ENCODE assay signal across 9 cellular contexts in genomic region chr1:6419803-6420593, GRCh38. TPM values are rescaled to one million over a fixed set of nuclear protein-coding genes. Genes with fewer than 3 reads are reported as not detected.
A peak's percentile ranks its signal among the peaks of the same experiment; 100 is the strongest.
DNase-seq lines count a peak whose midpoint lies in the region; ATAC-seq and TF ChIP-seq lines count a peak whose summit lies in the region.
"Had no signal": no experiment of that assay in that cellular context is flagged by ENCODE, and none has a peak within 500 bp of the region (broad histone marks: within the 10 kb centered on the region; RNA-seq: fewer than 3 reads in every experiment).

Gene HES2, minus strand, starts transcription at chr1:6419919. Its CDS starts 99 bp downstream, at chr1:6419820.

- no peak for TF ChIP-seq RAD21 in SK-N-SH (IDR thresholded peaks at IDR 0.05; ENCODE audit: low read length)

- no peaks in the 10 kb centered on the region for H3K79me2 ChIP-seq in SK-N-SH (ENCODE audit: insufficient read depth)

- H3K9ac ChIP-seq in SK-N-SH = no peak within 1 kb of the TSS
- no peak within 1 kb of the TSS for H3K9ac ChIP-seq in iPS-18a (ENCODE audit: low read length)

- POLR2A ChIA-PET in SK-N-SH (lab: Yijun Ruan, JAX) = interaction anchor here (1.5 kb wide), 1 partner anchor 184 kb away, joined by 3 read pairs; the partner anchor contains the start of gene ICMT

- H3F3A ChIP-seq in SK-N-SH (replicated peaks; ENCODE audit: insufficient read depth) = no peaks in the 10 kb centered on the region

- 43% methylated on average over 5 of the region's 72 CpGs for WGBS in SK-N-SH (ENCODE audit: low lambda C conversion rate)

- H3K9me3 ChIP-seq in SK-N-SH (no peaks in the 10 kb centered on the region), iPS-18a (ENCODE audit: control insufficient read depth, low read depth, low read length) (no peaks in the 10 kb centered on the region)

- H3K4me3 Mint-ChIP-seq in activated naive CD8-positive, alpha-beta T cell treated with anti-CD3 and anti-CD28 coated beads for 36 hours = peak within 1 kb of the TSS; percentile 37
- H3K4me3 Mint-ChIP-seq in stimulated activated memory B cell treated with anti-CD40 and anti-IgM and Interleukin-4, amounts not matched to agents 10 μg/mL and 1 μg/mL and 100 μg/mL, for 72 hours = peak within 1 kb of the TSS; percentile 44

- no peaks in the 10 kb centered on the region for H4K20me1 ChIP-seq in SK-N-SH (ENCODE audit: insufficient read depth)

- H3K9me2 ChIP-seq in SK-N-SH = no peaks in the 10 kb centered on the region

- peak; percentile 61 for DNase-seq in SK-N-SH
- peak; percentile 15 for DNase-seq in activated naive CD8-positive, alpha-beta T cell treated with anti-CD3 and anti-CD28 coated beads for 36 hours
- DNase-seq in SW 1271 (lab: John Stamatoyannopoulos, UW) = no peak
- DNase-seq in OCI-M1 (lab: John Stamatoyannopoulos, UW) = no peak
- DNase-seq: caudate nucleus had no signal

- peak within 1 kb of the TSS; percentile 24; the same call in 1 of the 2 replicates for H3K4me2 ChIP-seq in SK-N-SH

- no peaks in the 10 kb centered on the region for H3K36me3 Mint-ChIP-seq in activated naive CD8-positive, alpha-beta T cell treated with anti-CD3 and anti-CD28 coated beads for 36 hours
- no peaks in the 10 kb centered on the region for H3K36me3 Mint-ChIP-seq in stimulated activated memory B cell treated with anti-CD40 and anti-IgM and Interleukin-4, amounts not matched to agents 10 μg/mL and 1 μg/mL and 100 μg/mL, for 72 hours

- CTCF ChIA-PET in SK-N-SH (lab: Yijun Ruan, JAX) = interaction anchor here (0.5 to 16.1 kb wide), 11 partner anchors 11 to 237 kb away, joined by 3 to 290 read pairs (median 5); no protein-coding TSS in a partner anchor

- H3K27ac ChIP-seq in SK-N-SH (ENCODE audit: low read depth in 2 of 2, low read length in 1 of 2) (no peak within 1 kb of the TSS), iPS-18a (ENCODE audit: low read length) (no peak within 1 kb of the TSS)

- H3K36me3 ChIP-seq in SK-N-SH (replicated peaks in 1 of 2; ENCODE audit: control insufficient read depth in 1 of 2, insufficient read depth in 2 of 2, low read length in 1 of 2) (no peaks in the 10 kb centered on the region), iPS-18a (ENCODE audit: control insufficient read depth, low read depth, low read length) (no peaks in the 10 kb centered on the region)

- no peak within 1 kb of the TSS for H3K27ac Mint-ChIP-seq in activated naive CD8-positive, alpha-beta T cell treated with anti-CD3 and anti-CD28 coated beads for 36 hours
- no peak within 1 kb of the TSS for H3K27ac Mint-ChIP-seq in stimulated activated memory B cell treated with anti-CD40 and anti-IgM and Interleukin-4, amounts not matched to agents 10 μg/mL and 1 μg/mL and 100 μg/mL, for 72 hours

- H3K4me1 Mint-ChIP-seq in activated naive CD8-positive, alpha-beta T cell treated with anti-CD3 and anti-CD28 coated beads for 36 hours = peaks cover 4% of the 10 kb centered on the region
- H3K4me1 Mint-ChIP-seq in stimulated activated memory B cell treated with anti-CD40 and anti-IgM and Interleukin-4, amounts not matched to agents 10 μg/mL and 1 μg/mL and 100 μg/mL, for 72 hours = peaks cover 11% of the 10 kb centered on the region

- H3K27me3 Mint-ChIP-seq in activated naive CD8-positive, alpha-beta T cell treated with anti-CD3 and anti-CD28 coated beads for 36 hours = peaks cover 82% of the 10 kb centered on the region
- H3K27me3 Mint-ChIP-seq in stimulated activated memory B cell treated with anti-CD40 and anti-IgM and Interleukin-4, amounts not matched to agents 10 μg/mL and 1 μg/mL and 100 μg/mL, for 72 hours = peaks cover 86% of the 10 kb centered on the region

- no peaks in the 10 kb centered on the region for H3K9me3 Mint-ChIP-seq in activated naive CD8-positive, alpha-beta T cell treated with anti-CD3 and anti-CD28 coated beads for 36 hours
- H3K9me3 Mint-ChIP-seq in stimulated activated memory B cell treated with anti-CD40 and anti-IgM and Interleukin-4, amounts not matched to agents 10 μg/mL and 1 μg/mL and 100 μg/mL, for 72 hours = no peaks in the 10 kb centered on the region

- H3K4me1 ChIP-seq in SK-N-SH (ENCODE audit: control insufficient read depth in 1 of 2, insufficient read depth in 2 of 2, low read depth in 1 of 2, low read length in 1 of 2) (peaks cover 6 to 18% of the 10 kb centered on the region in 2 experiments; a peak in 1 of 4 replicates), iPS-18a (ENCODE audit: control insufficient read depth, low read depth, low read length) (peaks cover 5% of the 10 kb centered on the region)

- no peak for TF ChIP-seq EP300 in SK-N-SH (IDR thresholded peaks at IDR 0.05; ENCODE audit: borderline replicate concordance in 1 of 2, low read depth in 1 of 2, low read length in 1 of 2)

- H3K27me3 ChIP-seq in SK-N-SH (ENCODE audit: insufficient read depth) = peaks cover 27% of the 10 kb centered on the region
- H3K27me3 ChIP-seq in iPS-18a (ENCODE audit: control insufficient read depth, insufficient read depth, low read length) = peaks cover 100% of the 10 kb centered on the region

- TF ChIP-seq CTCF in SK-N-SH (IDR thresholded peaks at IDR 0.05) = no peak

- ATAC-seq in SK-N-SH treated with all-trans-retinoic acid at 6 μM for 48 hours = no peak
- no peak for ATAC-seq in stimulated activated memory B cell treated with anti-CD40 and anti-IgM and Interleukin-4, amounts not matched to agents 10 μg/mL and 1 μg/mL and 100 μg/mL, for 72 hours
- ATAC-seq in HG03342 (IDR thresholded peaks at IDR 0.05; ENCODE audit: unreplicated experiment) = no peak

- H3K4me3 ChIP-seq in SK-N-SH (ENCODE audit: low read depth in 2 of 2, low read length in 1 of 2) (0 out of 4 replicates have a peak within 1 kb of the TSS, but pooled peaks of 1 of the 2 experiments have one; percentile 12), iPS-18a (ENCODE audit: low read length) (peak within 1 kb of the TSS; percentile 39)

- no peak within 1 kb of the TSS for H2AFZ ChIP-seq in SK-N-SH (ENCODE audit: low read depth)

TF ChIP-seq in SK-N-SH, 30 proteins besides CTCF, POLR2A, EP300 and RAD21 (continues in another document):
- TF ChIP-seq RFX5 (IDR thresholded peaks at IDR 0.05; ENCODE audit: low read length) (no peak), FOXM1 (IDR thresholded peaks at IDR 0.05; ENCODE audit: low read depth) (no peak), SIN3A (IDR thresholded peaks at IDR 0.05; ENCODE audit: borderline replicate concordance, low read depth, low read length) (no peak), MAX (IDR thresholded peaks at IDR 0.05; ENCODE audit: low read depth) (no peak), NRF1 (IDR thresholded peaks at IDR 0.05; ENCODE audit: low read depth, low read length) (no peak), PBX3 (IDR thresholded peaks at IDR 0.05) (no peak)

TF ChIP-seq in SK-N-SH treated with all-trans-retinoic acid at 6 μM for 48 hours, 23 proteins besides CTCF, POLR2A, EP300 and RAD21 (continues in another document):
- TF ChIP-seq PATZ1 (CRISPR knock-in tag; IDR thresholded peaks at IDR 0.05; ENCODE audit: borderline replicate concordance) (no peak), TSHZ2 (CRISPR knock-in tag; IDR thresholded peaks at IDR 0.05) (no peak), ZC3H10 (CRISPR knock-in tag; IDR thresholded peaks at IDR 0.05) (no peak), TCF4 (CRISPR knock-in tag; IDR thresholded peaks at IDR 0.05; ENCODE audit: borderline replicate concordance) (no peak), CSDC2 (CRISPR knock-in tag; IDR thresholded peaks at IDR 0.05) (no peak)

RNA-seq across cellular contexts. Expression of gene HES2, which starts in this region (rescaled TPM):
- polyA plus RNA-seq in SK-N-SH (2012; rRNA removed) = 0.03 TPM in 2 replicates
- polyA plus RNA-seq in SK-N-SH (2012; cell fraction: cytosol; rRNA removed) = 0.06 and 0.09 TPM in 2 replicates
- 0.10 and 0.11 TPM in 2 replicates for polyA plus RNA-seq in SK-N-SH (2012; cell fraction: nucleus; rRNA removed)
- total RNA-seq in activated naive CD8-positive, alpha-beta T cell treated with anti-CD3 and anti-CD28 coated beads for 36 hours = not detected

Comparison
In these comparisons a context has a peak if more than half of its experiments do, and no peak if none do; other contexts are left out.
1. Peak in DNase-seq and H3K4me2 ChIP-seq in SK-N-SH; RNA of the gene not detected or under 1 TPM.
2. Peak in DNase-seq in activated naive CD8-positive, alpha-beta T cell treated with anti-CD3 and anti-CD28 coated beads for 36 hours; RNA of the gene not detected or under 1 TPM.